In genomic region chr17:50560185-50560824, GRCh38 we compare ENCODE assay signal across 8 cellular contexts. TPM values are rescaled to one million over a fixed set of nuclear protein-coding genes. Genes with fewer than 3 reads are reported as not detected.
DNase-seq lines count a peak whose midpoint lies in the region; ATAC-seq and TF ChIP-seq lines count a peak whose summit lies in the region.

TSS of gene CACNA1G (plus strand) at chr17:50560715. CDS start at chr17:50561460, 745 bp downstream.

- H3K36me3 ChIP-seq in HUES48 (ENCODE audit: control insufficient read depth, insufficient read depth, low read length), result no peaks in the 10 kb centered on the region
- no peaks in the 10 kb centered on the region for H3K36me3 ChIP-seq in PC-3 (ENCODE audit: low read depth, low read length)

- H3K27ac Mint-ChIP-seq in activated T-cell treated with anti-CD3 and anti-CD28 coated beads, Interleukin-2, amount 50 U/mL, for 72 hours, result no peak within 1 kb of the TSS
- no peak within 1 kb of the TSS for H3K27ac Mint-ChIP-seq in natural killer cell treated with Interleukin-12 subunit alpha and Interleukin-12 subunit beta and Interleukin-15 and Interleukin-18, amount 100 ng/mL, for 72 hours
- no peak within 1 kb of the TSS for H3K27ac Mint-ChIP-seq in stimulated activated memory B cell treated with anti-CD40 and anti-IgM and Interleukin-4, amounts not matched to agents 10 μg/mL and 1 μg/mL and 100 μg/mL, for 72 hours

- peaks cover 28% of the 10 kb centered on the region for H3K4me1 ChIP-seq in HUES48 (ENCODE audit: control insufficient read depth, insufficient read depth, low read length)
- peaks cover 12% of the 10 kb centered on the region for H3K4me1 ChIP-seq in PC-3 (ENCODE audit: insufficient read depth, low read length)

- intact Hi-C loops in PC-3 (cut with micrococcal nuclease), result loop anchor here (5.0 kb wide), 1 partner anchor 72 kb away; the partner anchor contains the start of gene ABCC3

- H3K27me3 Mint-ChIP-seq in activated T-cell treated with anti-CD3 and anti-CD28 coated beads, Interleukin-2, amount 50 U/mL, for 72 hours (ENCODE audit: low read depth), result peaks cover 45% of the 10 kb centered on the region
- peaks cover 17 to 24% of the 10 kb centered on the region in 2 donors for H3K27me3 Mint-ChIP-seq in natural killer cell treated with Interleukin-12 subunit alpha and Interleukin-12 subunit beta and Interleukin-15 and Interleukin-18, amount 100 ng/mL, for 72 hours
- peaks cover 77% of the 10 kb centered on the region for H3K27me3 Mint-ChIP-seq in stimulated activated memory B cell treated with anti-CD40 and anti-IgM and Interleukin-4, amounts not matched to agents 10 μg/mL and 1 μg/mL and 100 μg/mL, for 72 hours

- H3K27me3 ChIP-seq in HUES48 (ENCODE audit: control insufficient read depth, insufficient read depth, low read length), result peaks cover 76% of the 10 kb centered on the region
- H3K27me3 ChIP-seq in PC-3 (ENCODE audit: low read length), result peaks cover 30% of the 10 kb centered on the region

- H3K27ac ChIP-seq in HUES48 (ENCODE audit: low read depth, low read length) (peak within 1 kb of the TSS; percentile 79), PC-3 (ENCODE audit: low read length) (no peak within 1 kb of the TSS)

- POLR2A ChIA-PET in PC-3 (lab: Charles Lee; ENCODE audit: unreplicated experiment), result interaction anchor here (0.6 kb wide), 1 partner anchor 59 kb away, joined by 9 read pairs; no protein-coding TSS in a partner anchor

- H3K9me3 ChIP-seq in HUES48 (ENCODE audit: control insufficient read depth, insufficient read depth, low read length) (no peaks in the 10 kb centered on the region), PC-3 (ENCODE audit: low read length) (no peaks in the 10 kb centered on the region)

- H3K79me2 ChIP-seq in PC-3 (ENCODE audit: low read length), result no peaks in the 10 kb centered on the region

- BruUV-seq in PC-3 (replicated peaks; lab: Mats Ljungman, UMichigan), result no TSS peak

- no peak within 1 kb of the TSS for H3K9ac ChIP-seq in HUES48 (ENCODE audit: low read depth, low read length)
- no peak within 1 kb of the TSS for H3K9ac ChIP-seq in PC-3 (ENCODE audit: low read length)

- no peaks in the 10 kb centered on the region for H3F3A ChIP-seq in PC-3 (ENCODE audit: low read length, unreplicated experiment)

- no peaks in the 10 kb centered on the region for H4K20me1 ChIP-seq in PC-3 (ENCODE audit: low read length)

- H2AFZ ChIP-seq in PC-3 (ENCODE audit: low read length), result peak within 1 kb of the TSS; percentile 42; the same call in 1 of the 2 replicates

- H3K4me3 ChIP-seq in HUES48 (ENCODE audit: low read depth, low read length) (peak within 1 kb of the TSS; percentile 68), PC-3 (ENCODE audit: low read length) (peak within 1 kb of the TSS; percentile 56)

- no peaks in the 10 kb centered on the region for H3K36me3 Mint-ChIP-seq in activated T-cell treated with anti-CD3 and anti-CD28 coated beads, Interleukin-2, amount 50 U/mL, for 72 hours (ENCODE audit: insufficient read depth in 2 of 2)
- no peaks in the 10 kb centered on the region for H3K36me3 Mint-ChIP-seq in natural killer cell treated with Interleukin-12 subunit alpha and Interleukin-12 subunit beta and Interleukin-15 and Interleukin-18, amount 100 ng/mL, for 72 hours
- peaks cover 15% of the 10 kb centered on the region for H3K36me3 Mint-ChIP-seq in stimulated activated memory B cell treated with anti-CD40 and anti-IgM and Interleukin-4, amounts not matched to agents 10 μg/mL and 1 μg/mL and 100 μg/mL, for 72 hours

- peaks cover 15% of the 10 kb centered on the region for H3K4me1 Mint-ChIP-seq in activated T-cell treated with anti-CD3 and anti-CD28 coated beads, Interleukin-2, amount 50 U/mL, for 72 hours (ENCODE audit: low read depth)
- peaks cover 0 to 12% of the 10 kb centered on the region in 2 donors for H3K4me1 Mint-ChIP-seq in natural killer cell treated with Interleukin-12 subunit alpha and Interleukin-12 subunit beta and Interleukin-15 and Interleukin-18, amount 100 ng/mL, for 72 hours (ENCODE audit: low read depth in 2 of 2)
- peaks cover 30% of the 10 kb centered on the region for H3K4me1 Mint-ChIP-seq in stimulated activated memory B cell treated with anti-CD40 and anti-IgM and Interleukin-4, amounts not matched to agents 10 μg/mL and 1 μg/mL and 100 μg/mL, for 72 hours

- peak within 1 kb of the TSS; percentile 75 for H3K4me2 ChIP-seq in PC-3 (ENCODE audit: low read length)

- H3K9me3 Mint-ChIP-seq in activated T-cell treated with anti-CD3 and anti-CD28 coated beads, Interleukin-2, amount 50 U/mL, for 72 hours, result no peaks in the 10 kb centered on the region
- H3K9me3 Mint-ChIP-seq in natural killer cell treated with Interleukin-12 subunit alpha and Interleukin-12 subunit beta and Interleukin-15 and Interleukin-18, amount 100 ng/mL, for 72 hours, result no peaks in the 10 kb centered on the region
- no peaks in the 10 kb centered on the region for H3K9me3 Mint-ChIP-seq in stimulated activated memory B cell treated with anti-CD40 and anti-IgM and Interleukin-4, amounts not matched to agents 10 μg/mL and 1 μg/mL and 100 μg/mL, for 72 hours

- CTCF ChIA-PET in PC-3 (lab: Charles Lee), result interaction anchor here (0.5 to 0.8 kb wide), 3 partner anchors 9 to 136 kb away, joined by 3 to 4 read pairs (median 3); no protein-coding TSS in a partner anchor

- TF ChIP-seq CTCF in PC-3 (conservative IDR thresholded peaks at IDR 0.05; ENCODE audit: low read depth, low read length), result no peak

- ATAC-seq in GM21526 (IDR thresholded peaks at IDR 0.05; ENCODE audit: low FRiP score, unreplicated experiment) (peak; percentile 87), PC-3 (peak; percentile 94)
- peak; percentile 91 to 93 for ATAC-seq in activated T-cell treated with anti-CD3 and anti-CD28 coated beads, Interleukin-2, amount 50 U/mL, for 72 hours (replicated peaks in 1 of 2)
- peak; percentile 94 to 95 for ATAC-seq in natural killer cell treated with Interleukin-12 subunit alpha and Interleukin-12 subunit beta and Interleukin-15 and Interleukin-18, amount 100 ng/mL, for 72 hours
- ATAC-seq in stimulated activated memory B cell treated with anti-CD40 and anti-IgM and Interleukin-4, amounts not matched to agents 10 μg/mL and 1 μg/mL and 100 μg/mL, for 72 hours, result peak; percentile 94

- H3K9me2 ChIP-seq in PC-3 (replicated peaks; ENCODE audit: low read length), result no peaks in the 10 kb centered on the region

- H3K4me3 Mint-ChIP-seq in activated T-cell treated with anti-CD3 and anti-CD28 coated beads, Interleukin-2, amount 50 U/mL, for 72 hours, result peak within 1 kb of the TSS; percentile 83 to 92
- H3K4me3 Mint-ChIP-seq in natural killer cell treated with Interleukin-12 subunit alpha and Interleukin-12 subunit beta and Interleukin-15 and Interleukin-18, amount 100 ng/mL, for 72 hours, result peak within 1 kb of the TSS; percentile 59
- peak within 1 kb of the TSS; percentile 85 for H3K4me3 Mint-ChIP-seq in stimulated activated memory B cell treated with anti-CD40 and anti-IgM and Interleukin-4, amounts not matched to agents 10 μg/mL and 1 μg/mL and 100 μg/mL, for 72 hours

- DNase-seq in DMS 273 treated with DMSO at 0.1 percent for 48 hours (lab: John Stamatoyannopoulos, UW) (peak; percentile 48), PC-3 (peak; percentile 88), fibroblast of peridontal ligament (ENCODE audit: extremely low read depth) (peak; percentile 75)
- DNase-seq in activated T-cell treated with anti-CD3 and anti-CD28 coated beads, Interleukin-2, amount 50 U/mL, for 72 hours, result peak; percentile 91
- peak; percentile 90 for DNase-seq in natural killer cell treated with Interleukin-12 subunit alpha and Interleukin-12 subunit beta and Interleukin-15 and Interleukin-18, amount 100 ng/mL, for 72 hours (ENCODE audit: low spot score)

RNA-seq across cellular contexts. Expression of gene CACNA1G, which starts in this region (rescaled TPM):
- 0.04 and 0.12 TPM in 2 replicates for total RNA-seq in PC-3 (2014; rRNA removed)
- total RNA-seq in activated T-cell treated with anti-CD3 and anti-CD28 coated beads, Interleukin-2, amount 50 U/mL, for 72 hours, result under 1 TPM; 0.07 to 0.14 TPM
- not detected for total RNA-seq in natural killer cell treated with Interleukin-12 subunit alpha and Interleukin-12 subunit beta and Interleukin-15 and Interleukin-18, amount 100 ng/mL, for 72 hours

Comparison
In these comparisons a context has a peak if more than half of its experiments do, and no peak if none do; other contexts are left out.
1. Peak in DNase-seq, ATAC-seq, H3K4me3 ChIP-seq and H3K4me2 ChIP-seq in PC-3; RNA of the gene not detected or under 1 TPM.
2. Peak in DNase-seq and ATAC-seq in activated T-cell treated with anti-CD3 and anti-CD28 coated beads, Interleukin-2, amount 50 U/mL, for 72 hours; RNA of the gene not detected or under 1 TPM.
3. Peak in DNase-seq and ATAC-seq in natural killer cell treated with Interleukin-12 subunit alpha and Interleukin-12 subunit beta and Interleukin-15 and Interleukin-18, amount 100 ng/mL, for 72 hours; RNA of the gene not detected or under 1 TPM.